8 cellular contexts compared by ENCODE assay signal in the genomic region with DNA sequence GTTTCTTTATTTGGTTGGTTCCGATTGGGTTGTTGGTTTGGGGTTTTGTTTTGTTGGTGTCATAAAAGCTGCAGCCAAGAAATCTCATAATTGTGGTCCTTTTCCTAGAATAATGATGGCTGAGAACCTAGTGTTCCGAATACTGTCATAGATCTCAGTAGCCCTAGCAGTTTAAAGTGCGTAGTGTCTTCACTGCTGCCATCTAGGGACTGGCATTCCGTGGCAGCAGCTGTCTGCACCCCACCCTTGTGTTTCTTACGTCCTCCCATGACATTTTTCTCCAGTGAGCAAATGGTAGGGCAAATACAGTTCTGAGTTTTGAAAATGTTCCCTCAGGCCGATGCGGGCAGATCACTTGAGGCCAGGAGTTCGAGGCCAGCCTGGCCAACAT. TPM values are rescaled to one million over a fixed set of nuclear protein-coding genes. Genes with fewer than 3 reads are reported as not detected.
DNase-seq lines count a peak whose midpoint lies in the region; ATAC-seq and TF ChIP-seq lines count a peak whose summit lies in the region.
"Not testable (repeated sequence)": the region's sequence is repeated elsewhere in the genome, so short reads cannot be mapped to it uniquely, and the experiment has no call there.

No MANE protein-coding gene starts in this region.

- not testable (repeated sequence) for H3K27me3 ChIP-seq in GM06990 (replicated peaks; ENCODE audit: control insufficient read depth, insufficient read depth, low read length); neuronal stem cell (ENCODE audit: control insufficient read depth in 3 of 3, insufficient read depth in 3 of 3, low read depth in 1 of 3, low read length in 3 of 3); thoracic aorta (replicated peaks; ENCODE audit: insufficient read depth)

- H3K27ac ChIP-seq in neuronal stem cell (replicated peaks; ENCODE audit: low read length) = not testable (repeated sequence)
- peak overlapping the region; percentile 98 to 100 for H3K27ac ChIP-seq in thoracic aorta

- not testable (repeated sequence) for H3K23ac ChIP-seq in neuronal stem cell (ENCODE audit: low read depth, low read length, poor library complexity)

- not testable (repeated sequence) for H3K4ac ChIP-seq in neuronal stem cell (ENCODE audit: low read length)

- peak overlapping the region; percentile 93 for H2AFZ ChIP-seq in neuronal stem cell (ENCODE audit: low read length)

- WGBS in neuronal stem cell (ENCODE audit: extremely low coverage in 2 of 2, insufficient read length in 2 of 2, insufficient replicate concordance in 1 of 2), 2 donors = no CpG with 5 or more reads among the region's 8 CpGs

- peak overlapping the region; percentile 81 for H3K4me3 ChIP-seq in GM06990 (replicated peaks; ENCODE audit: low read depth, low read length)
- peak overlapping the region; percentile 91 to 95 for H3K4me3 ChIP-seq in neuronal stem cell (ENCODE audit: low read length in 2 of 2)
- H3K4me3 ChIP-seq in thoracic aorta = peak overlapping the region; percentile 96

- H3K14ac ChIP-seq in neuronal stem cell (ENCODE audit: low read length) = not testable (repeated sequence)

- DNase-seq in GM06990 (ENCODE audit: extremely low read depth, insufficient read length) (peak; percentile 12), NCI-H146 treated with DMSO at 0.1 percent for 48 hours (lab: John Stamatoyannopoulos, UW; ENCODE audit: unreplicated experiment) (peak; percentile 21), T-helper 2 cell (peak in 3 of 5 experiments; percentile 39 to 83 (median 58)), amniotic stem cell (lab: John Stamatoyannopoulos, UW) (peak; percentile 66), Right ventricle myocardium superior (peak; percentile 62), thoracic aorta (ENCODE audit: low spot score) (peak; percentile 19)
- DNase-seq in neuronal stem cell (ENCODE audit: low spot score) = not testable (repeated sequence)

- not testable (repeated sequence) for H3K36me3 ChIP-seq in GM06990 (ENCODE audit: control insufficient read depth, insufficient read depth, low read length)
- peaks cover 3 to 33% of the 10 kb centered on the region in 2 donors for H3K36me3 ChIP-seq in neuronal stem cell (replicated peaks in 1 of 2; ENCODE audit: control insufficient read depth in 2 of 2, insufficient read depth in 2 of 2, low read length in 2 of 2)
- peaks cover 27% of the 10 kb centered on the region for H3K36me3 ChIP-seq in thoracic aorta

- not testable (repeated sequence) for H3K9ac ChIP-seq in neuronal stem cell (ENCODE audit: low read depth, low read length, poor library complexity)

- TF ChIP-seq CTCF in GM06990 (IDR thresholded peaks at IDR 0.05; ENCODE audit: insufficient read depth, low read length, poor library complexity, severe bottlenecking) = peak; percentile 41
- not testable (repeated sequence) for TF ChIP-seq CTCF in thoracic aorta (IDR thresholded peaks at IDR 0.05)

- not testable (repeated sequence) for H2BK12ac ChIP-seq in neuronal stem cell (ENCODE audit: low read length)

- H3K4me2 ChIP-seq in neuronal stem cell (ENCODE audit: insufficient read depth, low read length, poor library complexity, severe bottlenecking) = peak overlapping the region; percentile 51

- H2BK15ac ChIP-seq in neuronal stem cell (ENCODE audit: low read length) = not testable (repeated sequence)

- not testable (repeated sequence) for H4K8ac ChIP-seq in neuronal stem cell (ENCODE audit: low read depth, low read length)

- intact Hi-C loops in Right ventricle myocardium superior (cut with DNase I) = not testable (repeated sequence)

- ATAC-seq in HG02610 (IDR thresholded peaks at IDR 0.05; ENCODE audit: unreplicated experiment) = peak; percentile 25
- peak; percentile 73 for ATAC-seq in Right ventricle myocardium superior (ENCODE audit: poor library complexity)
- peak; percentile 48 for ATAC-seq in thoracic aorta (ENCODE audit: insufficient number of reproducible peaks, low FRiP score, low read depth)

- H3K4me1 ChIP-seq in neuronal stem cell (ENCODE audit: control insufficient read depth in 2 of 2, insufficient read depth in 1 of 2, low read depth in 1 of 2, low read length in 2 of 2) = not testable (repeated sequence)
- peaks cover 13 to 31% of the 10 kb centered on the region in 2 donors for H3K4me1 ChIP-seq in thoracic aorta (ENCODE audit: control insufficient read depth in 1 of 2, low read depth in 2 of 2)

- not testable (repeated sequence) for H2AK5ac ChIP-seq in neuronal stem cell (ENCODE audit: low read depth, low read length)

- not testable (repeated sequence) for H4K91ac ChIP-seq in neuronal stem cell (ENCODE audit: low read depth, low read length, poor library complexity)

- H3K18ac ChIP-seq in neuronal stem cell (ENCODE audit: low read length) = not testable (repeated sequence)

- not testable (repeated sequence) for H2BK120ac ChIP-seq in neuronal stem cell (ENCODE audit: low read depth, low read length)

- not testable (repeated sequence) for H3K9me3 ChIP-seq in neuronal stem cell (replicated peaks in 1 of 2; ENCODE audit: control insufficient read depth in 2 of 2, insufficient read depth in 1 of 2, low read depth in 1 of 2, low read length in 2 of 2); thoracic aorta

- H2BK5ac ChIP-seq in neuronal stem cell (ENCODE audit: low read length) = not testable (repeated sequence)

- not testable (repeated sequence) for H3K79me1 ChIP-seq in neuronal stem cell (ENCODE audit: low read depth, low read length)

RNA-seq across cellular contexts. Expression of a gene that starts 2.0 kb away (rescaled TPM):
- 3.1 TPM for total RNA-seq in Right ventricle myocardium superior
- polyA plus RNA-seq in neuronal stem cell (2013, experiment 1 of 2) = 1.1 TPM
- 0.82 TPM for polyA plus RNA-seq in neuronal stem cell (2013, experiment 2 of 2)
- 1 to 10 TPM; 1.1 to 6.8 TPM for total RNA-seq in thoracic aorta
